ENCODE assay signal across 8 cellular contexts in genomic region chr11:86688398-86689179, GRCh38. TPM values are rescaled to one million over a fixed set of nuclear protein-coding genes. Genes with fewer than 3 reads are reported as not detected.
DNase-seq lines count a peak whose midpoint lies in the region; ATAC-seq and TF ChIP-seq lines count a peak whose summit lies in the region.

No MANE protein-coding gene starts in this region.

- no peak for TF ChIP-seq POLR2A in suprapubic skin (IDR thresholded peaks at IDR 0.05)

- no peak overlapping the region for H3K4me3 ChIP-seq in Karpas-422 (ENCODE audit: low read length)
- no peak overlapping the region for H3K4me3 ChIP-seq in suprapubic skin

- no peak for TF ChIP-seq EP300 in suprapubic skin (IDR thresholded peaks at IDR 0.05)

- peaks cover 7% of the 10 kb centered on the region for H3K4me1 Mint-ChIP-seq in stimulated activated effector memory CD8-positive, alpha-beta T cell treated with anti-CD3 and anti-CD28 coated beads, Interleukin-12 subunit alpha, Interleukin-12 subunit beta, amount 100 ng/mL, for 72 hours

- H3K27ac Mint-ChIP-seq in stimulated activated effector memory CD8-positive, alpha-beta T cell treated with anti-CD3 and anti-CD28 coated beads, Interleukin-12 subunit alpha, Interleukin-12 subunit beta, amount 100 ng/mL, for 72 hours: no peak overlapping the region

- no peaks in the 10 kb centered on the region for H3K27me3 ChIP-seq in Karpas-422 (ENCODE audit: low read length)
- H3K27me3 ChIP-seq in suprapubic skin: no peaks in the 10 kb centered on the region

- H3K27ac ChIP-seq in Karpas-422 (ENCODE audit: low read length) (no peak overlapping the region), suprapubic skin (no peak overlapping the region)

- H3K4me2 ChIP-seq in Karpas-422 (ENCODE audit: low read depth, low read length, poor library complexity, severe bottlenecking): no peak overlapping the region

- no peak overlapping the region for H2AFZ ChIP-seq in Karpas-422 (ENCODE audit: low read length)

- H3K4me1 ChIP-seq in Karpas-422 (ENCODE audit: low read length): peaks cover 6% of the 10 kb centered on the region; the same call in 1 of the 2 replicates
- H3K4me1 ChIP-seq in suprapubic skin: peaks cover 5% of the 10 kb centered on the region

- no peaks in the 10 kb centered on the region for H4K20me1 ChIP-seq in Karpas-422 (ENCODE audit: insufficient read depth, low read depth, low read length)

- no peaks in the 10 kb centered on the region for H3K36me3 Mint-ChIP-seq in stimulated activated effector memory CD8-positive, alpha-beta T cell treated with anti-CD3 and anti-CD28 coated beads, Interleukin-12 subunit alpha, Interleukin-12 subunit beta, amount 100 ng/mL, for 72 hours

- no peak for TF ChIP-seq CTCF in suprapubic skin (IDR thresholded peaks at IDR 0.05)

- H3K9me3 Mint-ChIP-seq in stimulated activated effector memory CD8-positive, alpha-beta T cell treated with anti-CD3 and anti-CD28 coated beads, Interleukin-12 subunit alpha, Interleukin-12 subunit beta, amount 100 ng/mL, for 72 hours: no peaks in the 10 kb centered on the region

- H3K9me2 ChIP-seq in Karpas-422 (replicated peaks; ENCODE audit: insufficient read depth, low read length): no peaks in the 10 kb centered on the region

- no peak overlapping the region for H3K9ac ChIP-seq in Karpas-422 (ENCODE audit: low read length)

- H3K36me3 ChIP-seq in Karpas-422 (ENCODE audit: insufficient read depth, low read length) (no peaks in the 10 kb centered on the region), suprapubic skin (no peaks in the 10 kb centered on the region)

- peak; percentile 18 to 25 for DNase-seq in stimulated activated CD4-positive, alpha-beta T cell treated with anti-CD3 and anti-CD28 coated beads, Interleukin-15, amount 100 ng/mL, for 48 hours (ENCODE audit: low read depth in 2 of 2)
- no peak for DNase-seq in stimulated activated CD4-positive, alpha-beta T cell treated with anti-CD3 and anti-CD28 coated beads, Interleukin-4, amount 100 ng/mL, for 4 hours
- DNase-seq in Karpas-422: peak; percentile 84
- DNase-seq in dedifferentiated amniotic fluid mesenchymal stem cell (ENCODE audit: extremely low spot score): peak; percentile 58
- DNase-seq in stimulated activated effector memory CD8-positive, alpha-beta T cell treated with anti-CD3 and anti-CD28 coated beads, Interleukin-12 subunit alpha, Interleukin-12 subunit beta, amount 100 ng/mL, for 72 hours (ENCODE audit: low spot score in 2 of 2): no peak
- no peak for DNase-seq in NCI-H1436 (lab: John Stamatoyannopoulos, UW)
- DNase-seq in suprapubic skin (ENCODE audit: low spot score in 2 of 2): no peak

- H3K4me3 Mint-ChIP-seq in stimulated activated effector memory CD8-positive, alpha-beta T cell treated with anti-CD3 and anti-CD28 coated beads, Interleukin-12 subunit alpha, Interleukin-12 subunit beta, amount 100 ng/mL, for 72 hours: peak overlapping the region; percentile 16

- H3K79me2 ChIP-seq in Karpas-422 (ENCODE audit: low read length): no peaks in the 10 kb centered on the region

- peak; percentile 87 for ATAC-seq in stimulated activated effector memory CD8-positive, alpha-beta T cell treated with anti-CD3 and anti-CD28 coated beads, Interleukin-12 subunit alpha, Interleukin-12 subunit beta, amount 100 ng/mL, for 72 hours
- no peak for ATAC-seq in HG03354 (IDR thresholded peaks at IDR 0.05; ENCODE audit: poor library complexity, severe bottlenecking, unreplicated experiment)

- H3K9me3 ChIP-seq in Karpas-422 (ENCODE audit: low read length): no peaks in the 10 kb centered on the region
- no peaks in the 10 kb centered on the region for H3K9me3 ChIP-seq in suprapubic skin

- 77% methylated on average over 4 of the region's 4 CpGs for WGBS in suprapubic skin

RNA-seq across cellular contexts. Expression of gene ME3, which starts 16.2 kb away (rescaled TPM):
- total RNA-seq in Karpas-422 (2014; rRNA removed; shearing (Covaris generic); ENCODE audit: low replicate concordance): 1.3 TPM in 1 of 2 replicates, not detected in the other
- 10 to 100 TPM in 2 of 4 donors, 1 to 10 TPM in 2; 3.7 to 17.0 (median 9.4) TPM for total RNA-seq in suprapubic skin

Comparison
In these comparisons a context has a peak if more than half of its experiments do, and no peak if none do; other contexts are left out.
1. DNase-seq: peak in stimulated activated CD4-positive, alpha-beta T cell treated with anti-CD3 and anti-CD28 coated beads, Interleukin-15, amount 100 ng/mL, for 48 hours (2 of 2), Karpas-422 (single experiment) and dedifferentiated amniotic fluid mesenchymal stem cell (single experiment); none in stimulated activated CD4-positive, alpha-beta T cell treated with anti-CD3 and anti-CD28 coated beads, Interleukin-4, amount 100 ng/mL, for 4 hours (0 of 2), stimulated activated effector memory CD8-positive, alpha-beta T cell treated with anti-CD3 and anti-CD28 coated beads, Interleukin-12 subunit alpha, Interleukin-12 subunit beta, amount 100 ng/mL, for 72 hours (0 of 2), NCI-H1436 (single experiment) and suprapubic skin (0 of 2).